ENCODE assay signal across 1 cellular context in the genomic region with DNA sequence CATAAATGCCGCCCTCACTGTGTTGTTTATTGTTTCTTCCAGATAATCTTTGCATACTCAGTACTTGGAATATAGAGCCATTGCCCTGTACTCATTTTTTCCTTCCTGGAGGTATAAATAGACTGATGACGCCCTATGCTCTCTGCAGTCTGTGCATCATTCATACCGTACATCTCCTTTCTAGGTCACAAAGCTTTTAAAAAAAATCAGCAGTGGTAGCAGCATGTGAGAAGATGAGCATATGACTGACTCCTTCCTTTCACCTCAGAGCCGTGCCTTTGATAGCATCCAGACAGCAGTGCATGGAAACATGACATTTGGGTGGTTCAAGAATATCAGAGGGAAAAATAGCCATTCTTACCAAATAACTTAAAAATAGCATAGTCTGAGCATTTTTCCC.
TF ChIP-seq lines count a peak whose summit lies in the region.

No MANE protein-coding gene starts in this region.

TF ChIP-seq in IMR-90, 13 proteins besides CTCF, POLR2A, EP300 and RAD21 (continued from another document):
- TF ChIP-seq RCOR1 (IDR thresholded peaks at IDR 0.05; ENCODE audit: insufficient replicate concordance, low read length): no peak
- no peak for TF ChIP-seq CHD1 (IDR thresholded peaks at IDR 0.05; ENCODE audit: low read depth, low read length)
- no peak for TF ChIP-seq MAZ (IDR thresholded peaks at IDR 0.05; ENCODE audit: borderline replicate concordance, low read depth, low read length)
- no peak for TF ChIP-seq MXI1 (IDR thresholded peaks at IDR 0.05; ENCODE audit: borderline replicate concordance, low read depth, low read length)
- TF ChIP-seq FOS (IDR thresholded peaks at IDR 0.05; ENCODE audit: low read depth, low read length): no peak
- TF ChIP-seq RFX5 (IDR thresholded peaks at IDR 0.05; ENCODE audit: low read depth, low read length): no peak
- TF ChIP-seq SMC3 (IDR thresholded peaks at IDR 0.05; ENCODE audit: low read depth, low read length): no peak
- TF ChIP-seq, protein P1, sequence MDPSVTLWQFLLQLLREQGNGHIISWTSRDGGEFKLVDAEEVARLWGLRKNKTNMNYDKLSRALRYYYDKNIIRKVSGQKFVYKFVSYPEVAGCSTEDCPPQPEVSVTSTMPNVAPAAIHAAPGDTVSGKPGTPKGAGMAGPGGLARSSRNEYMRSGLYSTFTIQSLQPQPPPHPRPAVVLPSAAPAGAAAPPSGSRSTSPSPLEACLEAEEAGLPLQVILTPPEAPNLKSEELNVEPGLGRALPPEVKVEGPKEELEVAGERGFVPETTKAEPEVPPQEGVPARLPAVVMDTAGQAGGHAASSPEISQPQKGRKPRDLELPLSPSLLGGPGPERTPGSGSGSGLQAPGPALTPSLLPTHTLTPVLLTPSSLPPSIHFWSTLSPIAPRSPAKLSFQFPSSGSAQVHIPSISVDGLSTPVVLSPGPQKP (IDR thresholded peaks at IDR 0.05; ENCODE audit: borderline replicate concordance, low read depth, low read length): no peak
- no peak for TF ChIP-seq BHLHE40 (IDR thresholded peaks at IDR 0.05; ENCODE audit: low read depth, low read length)
- TF ChIP-seq, protein P2, sequence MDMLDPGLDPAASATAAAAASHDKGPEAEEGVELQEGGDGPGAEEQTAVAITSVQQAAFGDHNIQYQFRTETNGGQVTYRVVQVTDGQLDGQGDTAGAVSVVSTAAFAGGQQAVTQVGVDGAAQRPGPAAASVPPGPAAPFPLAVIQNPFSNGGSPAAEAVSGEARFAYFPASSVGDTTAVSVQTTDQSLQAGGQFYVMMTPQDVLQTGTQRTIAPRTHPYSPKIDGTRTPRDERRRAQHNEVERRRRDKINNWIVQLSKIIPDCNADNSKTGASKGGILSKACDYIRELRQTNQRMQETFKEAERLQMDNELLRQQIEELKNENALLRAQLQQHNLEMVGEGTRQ (IDR thresholded peaks at IDR 0.05; ENCODE audit: low read depth, low read length): no peak
- no peak for TF ChIP-seq CEBPB (IDR thresholded peaks at IDR 0.05; ENCODE audit: low read depth, low read length)
- no peak for TF ChIP-seq MAFK (IDR thresholded peaks at IDR 0.05; ENCODE audit: low read depth, low read length)
TF ChIP-seq in IMR-90: peak in this region for 0.
